19 cellular contexts compared by ENCODE assay signal in genomic region chr19:45321848-45322247, GRCh38. TPM values are rescaled to one million over a fixed set of nuclear protein-coding genes. Genes with fewer than 3 reads are reported as not detected.
A peak's percentile ranks its signal among the peaks of the same experiment; 100 is the strongest.
DNase-seq lines count a peak whose midpoint lies in the region; ATAC-seq, FAIRE-seq and TF ChIP-seq lines count a peak whose summit lies in the region.
"Had no signal": no experiment of that assay in that cellular context is flagged by ENCODE, and none has a peak within 500 bp of the region (broad histone marks: within the 10 kb centered on the region; RNA-seq: fewer than 3 reads in every experiment).

No MANE protein-coding gene starts in this region.

- H3K14ac ChIP-seq in neuronal stem cell (ENCODE audit: low read length) = no peak overlapping the region

- TF ChIP-seq RAD21 in K562 (CRISPR knock-in tag; conservative IDR thresholded peaks at IDR 0.05 in 1 of 2, IDR thresholded peaks at IDR 0.05 in 1 of 2) = no peak

- no peak for TF ChIP-seq EP300 in K562 (IDR thresholded peaks at IDR 0.05; ENCODE audit: low read length)

- no peak overlapping the region for H2BK15ac ChIP-seq in neuronal stem cell (ENCODE audit: low read length)

- TF ChIP-seq CTCF in K562 (IDR thresholded peaks at IDR 0.05 in 2 of 3, conservative IDR thresholded peaks at IDR 0.05 in 1 of 3; ENCODE audit: insufficient read depth in 2 of 3, low read depth in 1 of 3, low read length in 3 of 3) (no peak), testis (IDR thresholded peaks at IDR 0.05) (no peak)

- H4K20me1 ChIP-seq in K562 (replicated peaks; ENCODE audit: control insufficient read depth, insufficient read depth, low read length) = no peaks in the 10 kb centered on the region

- peaks cover 2 to 36% of the 10 kb centered on the region in 2 experiments; a peak in 3 of 5 replicates for H3K4me1 ChIP-seq in K562 (replicated peaks in 1 of 2; ENCODE audit: control insufficient read depth in 2 of 2, insufficient read depth in 2 of 2, low read length in 2 of 2)
- H3K4me1 ChIP-seq in neuronal stem cell (ENCODE audit: control insufficient read depth in 2 of 2, insufficient read depth in 1 of 2, low read depth in 1 of 2, low read length in 2 of 2) = peaks cover 13 to 14% of the 10 kb centered on the region in 2 donors
- H3K4me1 ChIP-seq in testis = peaks cover 24% of the 10 kb centered on the region

- H3K4me2 ChIP-seq in K562 (ENCODE audit: insufficient read depth, low read length) (no peak overlapping the region), neuronal stem cell (ENCODE audit: insufficient read depth, low read length, poor library complexity, severe bottlenecking) (no peak overlapping the region)

- no peak overlapping the region for H3K27ac ChIP-seq in K562 (ENCODE audit: extremely low read depth, low read depth, low read length)
- H3K27ac ChIP-seq in neuronal stem cell (replicated peaks; ENCODE audit: low read length) = no peak overlapping the region
- no peak overlapping the region for H3K27ac ChIP-seq in testis
- H3K27ac ChIP-seq: Peyer's patch had no signal

- H3K23ac ChIP-seq in neuronal stem cell (ENCODE audit: low read depth, low read length, poor library complexity) = no peak overlapping the region

- H2BK120ac ChIP-seq in neuronal stem cell (ENCODE audit: low read depth, low read length) = peak overlapping the region; percentile 9

- POLR2A ChIA-PET in K562 (lab: Yijun Ruan, JAX) = no interaction called here

- in situ Hi-C loops in K562 (cut with MboI) = no loop called here
- in situ Hi-C loops in G401 (cut with HindIII; ENCODE audit: low sequenced_read_pairs) = no loop called here

- H3K9ac ChIP-seq in K562 (ENCODE audit: insufficient read depth in 1 of 2, low read depth in 2 of 2, low read length in 2 of 2) (no peak overlapping the region), neuronal stem cell (ENCODE audit: low read depth, low read length, poor library complexity) (no peak overlapping the region)

- WGBS in K562 (ENCODE audit: insufficient coverage, low coverage, missing lambda C conversion rate) = 40% methylated on average over 6 of the region's 7 CpGs
- no CpG with 5 or more reads among the region's 7 CpGs for WGBS in neuronal stem cell (ENCODE audit: extremely low coverage in 2 of 2, insufficient read length in 2 of 2, insufficient replicate concordance in 1 of 2), 2 donors
- 34 to 46% methylated on average over 4 to 7 of the region's 7 CpGs for WGBS in testis, 2 donors

- H4K8ac ChIP-seq in neuronal stem cell (ENCODE audit: low read depth, low read length) = no peak overlapping the region

- H4K91ac ChIP-seq in neuronal stem cell (ENCODE audit: low read depth, low read length, poor library complexity) = no peak overlapping the region

- BruUV-seq in K562 (replicated peaks; lab: Mats Ljungman, UMichigan) = no TSS peak

- H3K79me2 ChIP-seq in K562 (ENCODE audit: control insufficient read depth, insufficient read depth, low read length) = no peaks in the 10 kb centered on the region

- no peak for FAIRE-seq in K562 (lab: Jason Lieb, UNC)
- FAIRE-seq: A204.1, GM19239 had no signal

- H3K4me3 ChIP-seq in K562 (no peak overlapping the region), neuronal stem cell (ENCODE audit: low read length in 2 of 2) (no peak overlapping the region), testis (no peak overlapping the region)
- H3K4me3 ChIP-seq: MG63, Peyer's patch had no signal

- no peak overlapping the region for H2BK5ac ChIP-seq in neuronal stem cell (ENCODE audit: low read length)

- H3K36me3 ChIP-seq in K562 (ENCODE audit: control insufficient read depth, insufficient read depth, low read length) (no peaks in the 10 kb centered on the region), neuronal stem cell (replicated peaks in 1 of 2; ENCODE audit: control insufficient read depth in 2 of 2, insufficient read depth in 2 of 2, low read length in 2 of 2) (no peaks in the 10 kb centered on the region), testis (ENCODE audit: low read depth, missing control alignments) (no peaks in the 10 kb centered on the region)
- H3K36me3 ChIP-seq: MG63, Peyer's patch had no signal

- no peak overlapping the region for H2AK5ac ChIP-seq in neuronal stem cell (ENCODE audit: low read depth, low read length)

- H3K9me3 ChIP-seq in K562 (replicated peaks; ENCODE audit: control insufficient read depth, insufficient read depth, low read depth, low read length) (no peaks in the 10 kb centered on the region), neuronal stem cell (replicated peaks in 1 of 2; ENCODE audit: control insufficient read depth in 2 of 2, insufficient read depth in 1 of 2, low read depth in 1 of 2, low read length in 2 of 2) (no peaks in the 10 kb centered on the region), testis (no peaks in the 10 kb centered on the region)
- H3K9me3 ChIP-seq: MG63, Peyer's patch had no signal

- H3K9me1 ChIP-seq in K562 (ENCODE audit: control insufficient read depth, insufficient read depth, low read length) = no peaks in the 10 kb centered on the region

- no peak for ATAC-seq in K562
- ATAC-seq in left cardiac atrium = peak; percentile 31 to 36
- no peak for ATAC-seq in HG02763 (IDR thresholded peaks at IDR 0.05; ENCODE audit: unreplicated experiment)

- H3K18ac ChIP-seq in neuronal stem cell (ENCODE audit: low read length) = no peak overlapping the region

- H2BK12ac ChIP-seq in neuronal stem cell (ENCODE audit: low read length) = no peak overlapping the region

- DNase-seq in 8988T = peak; percentile 21
- DNase-seq in K562 (ENCODE audit: extremely low read depth in 1 of 4, low spot score in 3 of 4) = no peak
- DNase-seq in left cardiac atrium = peak; percentile 39
- no peak for DNase-seq in neuronal stem cell (ENCODE audit: low spot score)
- DNase-seq in GM19240 (ENCODE audit: insufficient read length, low spot score) = no peak
- no peak for DNase-seq in G401 (ENCODE audit: low spot score)
- no peak for DNase-seq in testis
- DNase-seq: Calu3; CD4-positive, CD25-positive, alpha-beta regulatory T cell; DMS79 treated with DMSO at 0.1 percent for 48 hours; GF-D8; GOT3; MG63; NCI-H2107; Peyer's patch; SIG-M5 had no signal

- intact Hi-C loops in K562 (cut with micrococcal nuclease) (no loop called here), left cardiac atrium (cut with DNase I) (no loop called here), testis (cut with DNase I; ENCODE audit: low total_unique reads) (no loop called here)

- H3K27me3 ChIP-seq in K562 (ENCODE audit: control insufficient read depth in 2 of 2, insufficient read depth in 2 of 2, low read length in 2 of 2) = no peaks in the 10 kb centered on the region
- H3K27me3 ChIP-seq in neuronal stem cell (ENCODE audit: control insufficient read depth in 3 of 3, insufficient read depth in 3 of 3, low read depth in 1 of 3, low read length in 3 of 3) = peaks cover 0 to 31% (median 21%) of the 10 kb centered on the region in 3 experiments
- H3K27me3 ChIP-seq in testis = no peaks in the 10 kb centered on the region
- H3K27me3 ChIP-seq: MG63 had no signal

- no peak overlapping the region for H3K4ac ChIP-seq in neuronal stem cell (ENCODE audit: low read length)

- CTCF ChIA-PET in K562 (lab: Yijun Ruan, JAX; ENCODE audit: low intra/inter-chr PET ratio) = no interaction called here

- H2AFZ ChIP-seq in K562 (ENCODE audit: low read depth, low read length) = no peak overlapping the region
- no peak overlapping the region for H2AFZ ChIP-seq in neuronal stem cell (ENCODE audit: low read length)

- TF ChIP-seq POLR2A in K562 (conservative IDR thresholded peaks at IDR 0.05) (no peak), testis (IDR thresholded peaks at IDR 0.05) (no peak)

- no peaks in the 10 kb centered on the region for H3K79me1 ChIP-seq in neuronal stem cell (ENCODE audit: low read depth, low read length)

RNA-seq across cellular contexts. Expression of gene CKM, which starts 0.8 kb away (rescaled TPM):
- total RNA-seq in K562 (2011; cell fraction: chromatin; rRNA removed; ENCODE audit: low replicate concordance) = not detected in 2 replicates
- total RNA-seq in K562 (2011; cell fraction: nucleolus; rRNA removed) = not detected in 2 replicates
- total RNA-seq in K562 (2011; cell fraction: nucleoplasm; rRNA removed) = not detected in 2 replicates
- total RNA-seq in K562 (2014; rRNA removed) (not detected in 2 replicates), K562 (2014; rRNA removed; fragmentation: Illumina TruSeq; extraction: Trizol) (not detected in 2 replicates), K562 (2015; rRNA removed; fragmentation: Illumina TruSeq; extraction: Trizol) (0.14 and 0.15 TPM in 2 replicates), K562 (2021) (0.09 and 0.11 TPM in 2 replicates), left cardiac atrium (1,000 to 10,000 TPM; 3,072 to 3,213 TPM), testis (10 to 100 TPM; 16.5 to 22.4 TPM)
- polyA plus RNA-seq in K562 (2011; rRNA removed) (0.47 TPM in 1 of 2 replicates, not detected in the other), K562 (2014; fragmentation: Illumina TruSeq; extraction: Trizol) (not detected in 2 replicates), K562 (2014; fragmentation: Nextera tagmentation; extraction: Ambion mirVana) (under 1 TPM; 0.06 TPM), K562 (2014; rRNA removed) (0.08 and 0.17 TPM in 2 replicates), testis (ENCODE audit: insufficient read depth, low read depth, low replicate concordance) (61.1 TPM)
- 0.22 and 0.62 TPM in 2 replicates for polyA plus RNA-seq in K562 (2011; cell fraction: cytosol; rRNA removed)
- polyA plus RNA-seq in K562 (2011; cell fraction: nucleus; rRNA removed) = 0.10 and 0.70 TPM in 2 replicates
- 0.13 and 0.30 TPM in 2 replicates for polyA plus RNA-seq in K562 (2012)
- polyA minus RNA-seq in K562 (2011; rRNA and poly(A)+ RNA removed) = 0.18 TPM in 1 of 2 replicates, not detected in the other
- not detected in 2 replicates for polyA minus RNA-seq in K562 (2011; cell fraction: cytosol; rRNA and poly(A)+ RNA removed)
- 0.33 TPM in 1 of 2 replicates, not detected in the other for polyA minus RNA-seq in K562 (2011; cell fraction: nucleus; rRNA and poly(A)+ RNA removed)
- polyA plus RNA-seq in neuronal stem cell (2013, experiment 1 of 2) = not detected
- not detected for polyA plus RNA-seq in neuronal stem cell (2013, experiment 2 of 2)
- 8.1 and 9.7 TPM in 2 replicates for total RNA-seq in G401 (2014; rRNA removed; shearing (Covaris generic))
- total RNA-seq: Calu3; CD4-positive, CD25-positive, alpha-beta regulatory T cell; Peyer's patch had no signal
- polyA plus RNA-seq: CD4-positive, CD25-positive, alpha-beta regulatory T cell had no signal

RNA-seq across cellular contexts. Expression of gene KLC3, which starts 18.7 kb away (rescaled TPM):
- total RNA-seq in K562 (2011; cell fraction: chromatin; rRNA removed; ENCODE audit: low replicate concordance) = 0.86 and 1.9 TPM in 2 replicates
- 1.3 and 1.6 TPM in 2 replicates for total RNA-seq in K562 (2011; cell fraction: nucleolus; rRNA removed)
- total RNA-seq in K562 (2011; cell fraction: nucleoplasm; rRNA removed) = 1.5 and 1.6 TPM in 2 replicates
- total RNA-seq in K562 (2014; rRNA removed) (1.2 and 1.3 TPM in 2 replicates), K562 (2014; rRNA removed; fragmentation: Illumina TruSeq; extraction: Trizol) (0.22 TPM in 1 of 2 replicates, not detected in the other), K562 (2015; rRNA removed; fragmentation: Illumina TruSeq; extraction: Trizol) (0.19 TPM in 1 of 2 replicates, not detected in the other), K562 (2021) (0.56 and 0.71 TPM in 2 replicates), left cardiac atrium (under 1 TPM; 0.21 to 0.24 TPM), testis (10 to 100 TPM in 1 of 2 donors, 1 to 10 TPM in 1; 5.9 to 13.7 TPM)
- polyA plus RNA-seq in K562 (2011; rRNA removed) (0.60 and 0.95 TPM in 2 replicates), K562 (2014; fragmentation: Illumina TruSeq; extraction: Trizol) (0.21 and 0.43 TPM in 2 replicates), K562 (2014; fragmentation: Nextera tagmentation; extraction: Ambion mirVana) (under 1 TPM in 1 of 2 experiments, not detected in 1; 0.03 TPM), K562 (2014; rRNA removed) (0.58 and 0.90 TPM in 2 replicates), testis (ENCODE audit: insufficient read depth, low read depth, low replicate concordance) (6.4 TPM)
- polyA plus RNA-seq in K562 (2011; cell fraction: cytosol; rRNA removed) = 0.80 and 1.6 TPM in 2 replicates
- polyA plus RNA-seq in K562 (2011; cell fraction: nucleus; rRNA removed) = 1.0 and 2.1 TPM in 2 replicates
- polyA plus RNA-seq in K562 (2012) = 0.55 and 0.86 TPM in 2 replicates
- 0.15 and 0.35 TPM in 2 replicates for polyA minus RNA-seq in K562 (2011; rRNA and poly(A)+ RNA removed)
- 1.0 TPM in 1 of 2 replicates, not detected in the other for polyA minus RNA-seq in K562 (2011; cell fraction: cytosol; rRNA and poly(A)+ RNA removed)
- 0.22 TPM in 1 of 2 replicates, not detected in the other for polyA minus RNA-seq in K562 (2011; cell fraction: nucleus; rRNA and poly(A)+ RNA removed)
- polyA plus RNA-seq in neuronal stem cell (2013, experiment 1 of 2) = 0.11 TPM
- 0.11 TPM for polyA plus RNA-seq in neuronal stem cell (2013, experiment 2 of 2)
- 9.7 and 18.6 TPM in 2 replicates for total RNA-seq in G401 (2014; rRNA removed; shearing (Covaris generic))
- total RNA-seq: Peyer's patch had no signal
- polyA plus RNA-seq: CD4-positive, CD25-positive, alpha-beta regulatory T cell had no signal

RNA-seq across cellular contexts. Expression of gene ERCC2, which starts 48.5 kb away (rescaled TPM):
- total RNA-seq in K562 (2011; cell fraction: chromatin; rRNA removed; ENCODE audit: low replicate concordance) = 133 and 285 TPM in 2 replicates
- 121 and 134 TPM in 2 replicates for total RNA-seq in K562 (2011; cell fraction: nucleolus; rRNA removed)
- total RNA-seq in K562 (2011; cell fraction: nucleoplasm; rRNA removed) = 92.9 and 95.2 TPM in 2 replicates
- 26.4 and 29.8 TPM in 2 replicates for total RNA-seq in K562 (2014; rRNA removed)
- 12.0 and 15.0 TPM in 2 replicates for total RNA-seq in K562 (2014; rRNA removed; fragmentation: Illumina TruSeq; extraction: Trizol)
- total RNA-seq in K562 (2015; rRNA removed; fragmentation: Illumina TruSeq; extraction: Trizol) = 12.9 and 13.9 TPM in 2 replicates
- total RNA-seq in K562 (2021) = 55.9 and 57.7 TPM in 2 replicates
- polyA plus RNA-seq in K562 (2011; rRNA removed) = 23.4 and 52.4 TPM in 2 replicates
- 23.5 and 48.2 TPM in 2 replicates for polyA plus RNA-seq in K562 (2011; cell fraction: cytosol; rRNA removed)
- polyA plus RNA-seq in K562 (2011; cell fraction: nucleus; rRNA removed) = 142 and 172 TPM in 2 replicates
- polyA plus RNA-seq in K562 (2012) = 37.7 and 45.1 TPM in 2 replicates
- polyA plus RNA-seq in K562 (2014; fragmentation: Illumina TruSeq; extraction: Trizol) = 28.5 and 32.7 TPM in 2 replicates
- 1 to 10 TPM; 2.2 to 2.4 TPM for polyA plus RNA-seq in K562 (2014; fragmentation: Nextera tagmentation; extraction: Ambion mirVana)
- polyA plus RNA-seq in K562 (2014; rRNA removed) = 31.1 and 31.6 TPM in 2 replicates
- polyA minus RNA-seq in K562 (2011; rRNA and poly(A)+ RNA removed) = 51.5 and 54.5 TPM in 2 replicates
- polyA minus RNA-seq in K562 (2011; cell fraction: cytosol; rRNA and poly(A)+ RNA removed) = 26.8 and 33.6 TPM in 2 replicates
- 37.0 and 57.0 TPM in 2 replicates for polyA minus RNA-seq in K562 (2011; cell fraction: nucleus; rRNA and poly(A)+ RNA removed)
- total RNA-seq in left cardiac atrium = 10 to 100 TPM; 12.7 to 13.0 TPM
- 68.8 TPM for polyA plus RNA-seq in neuronal stem cell (2013, experiment 1 of 2)
- 73.1 TPM for polyA plus RNA-seq in neuronal stem cell (2013, experiment 2 of 2)
- 60.2 and 60.6 TPM in 2 replicates for total RNA-seq in G401 (2014; rRNA removed; shearing (Covaris generic))
- 10 to 100 TPM; 46.4 to 49.8 TPM for total RNA-seq in testis
- polyA plus RNA-seq in testis (ENCODE audit: insufficient read depth, low read depth, low replicate concordance) = 37.5 TPM

Comparison
In these comparisons a context has a peak if more than half of its experiments do, and no peak if none do; other contexts are left out.
1. DNase-seq: peak in 8988T (single experiment) and left cardiac atrium (single experiment); none in K562 (0 of 4), neuronal stem cell (single experiment), GM19240 (single experiment), G401 (single experiment) and testis (single experiment).
2. ATAC-seq: peak in left cardiac atrium (2 of 2); none in K562 (single experiment) and HG02763 (single experiment).
3. RNA of gene CKM, which starts 0.8 kb away (total RNA-seq): 3,072 to 3,213 TPM in left cardiac atrium; 16.5 to 22.4 TPM in testis, 8.1 to 9.7 TPM in G401 and 0.09 to 0.15 TPM in K562; every median in the first group is over 100 times any median in the second.